Comparison of ENCODE assay signal across 1 cellular context in the genomic region with DNA sequence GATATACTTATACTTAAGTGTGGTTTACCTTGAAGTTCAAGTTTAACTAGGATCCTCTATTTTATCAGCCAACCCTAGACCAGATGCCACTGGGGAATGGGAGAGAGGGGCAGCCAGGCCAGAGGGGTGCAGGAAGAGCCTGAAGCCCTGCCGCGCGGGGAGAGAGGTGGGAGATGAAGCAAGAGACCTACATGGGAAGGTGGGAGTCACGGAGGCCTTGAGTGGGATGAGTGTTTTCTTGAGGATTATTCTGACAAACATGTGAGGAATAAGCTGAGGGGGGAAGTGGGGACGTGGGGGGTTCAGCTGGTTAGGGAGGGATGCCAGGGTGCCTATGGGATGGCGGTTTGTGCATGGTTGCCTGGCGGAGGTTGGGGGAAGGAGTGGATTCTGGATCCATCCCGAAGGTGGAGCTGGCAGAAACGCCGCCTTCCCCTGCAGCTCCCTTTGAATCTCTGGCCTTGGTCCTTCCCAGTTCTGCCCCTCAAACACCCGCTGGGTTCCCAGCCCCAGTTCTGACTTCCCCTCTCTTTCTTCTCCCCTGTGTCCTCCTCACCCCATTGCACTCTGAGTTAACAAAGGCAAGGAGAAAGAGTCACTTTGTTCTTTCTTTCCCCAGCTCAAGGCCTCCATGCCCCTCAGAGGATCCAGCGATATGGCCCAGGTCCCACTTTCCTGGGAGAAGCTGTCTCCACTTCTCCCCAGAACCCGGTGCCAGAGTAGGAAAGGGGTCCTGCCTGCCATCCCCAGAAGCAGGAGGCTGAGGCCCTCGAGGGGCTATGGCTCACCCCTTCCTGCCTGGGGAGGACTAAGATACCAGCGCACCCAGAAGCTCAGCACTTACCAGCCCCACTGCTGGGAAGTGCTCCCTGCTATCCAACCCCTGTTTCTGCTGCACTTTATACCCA.
TF ChIP-seq lines count a peak whose summit lies in the region.

No MANE protein-coding gene starts in this region.

TF ChIP-seq in IMR-90, 13 proteins besides CTCF, POLR2A, EP300 and RAD21 (continued from another document):
- TF ChIP-seq, protein P1, sequence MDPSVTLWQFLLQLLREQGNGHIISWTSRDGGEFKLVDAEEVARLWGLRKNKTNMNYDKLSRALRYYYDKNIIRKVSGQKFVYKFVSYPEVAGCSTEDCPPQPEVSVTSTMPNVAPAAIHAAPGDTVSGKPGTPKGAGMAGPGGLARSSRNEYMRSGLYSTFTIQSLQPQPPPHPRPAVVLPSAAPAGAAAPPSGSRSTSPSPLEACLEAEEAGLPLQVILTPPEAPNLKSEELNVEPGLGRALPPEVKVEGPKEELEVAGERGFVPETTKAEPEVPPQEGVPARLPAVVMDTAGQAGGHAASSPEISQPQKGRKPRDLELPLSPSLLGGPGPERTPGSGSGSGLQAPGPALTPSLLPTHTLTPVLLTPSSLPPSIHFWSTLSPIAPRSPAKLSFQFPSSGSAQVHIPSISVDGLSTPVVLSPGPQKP (IDR thresholded peaks at IDR 0.05; ENCODE audit: borderline replicate concordance, low read depth, low read length), result no peak
- TF ChIP-seq MAFK (IDR thresholded peaks at IDR 0.05; ENCODE audit: low read depth, low read length), result no peak
